In genomic region chr3:109224333-109224732, GRCh38 we compare ENCODE assay signal across 9 cellular contexts.
DNase-seq lines count a peak whose midpoint lies in the region; ATAC-seq and TF ChIP-seq lines count a peak whose summit lies in the region.
"Had no signal": no experiment of that assay in that cellular context is flagged by ENCODE, and none has a peak within 500 bp of the region (broad histone marks: within the 10 kb centered on the region; RNA-seq: fewer than 3 reads in every experiment).

No MANE protein-coding gene starts in this region.

- peak; percentile 28 for DNase-seq in ACHN
- peak; percentile 19 for DNase-seq in ELF-1 (ENCODE audit: low read depth, low spot score)
- peak; percentile 35 for DNase-seq in iPS DF 19.7 (ENCODE audit: low read depth, low spot score)
- DNase-seq in activated effector memory CD4-positive, alpha-beta T cell treated with Interleukin-2 at 50 U/mL for 16 hours = no peak
- DNase-seq in germinal center (ENCODE audit: low spot score) = no peak
- DNase-seq: activated naive CD8-positive, alpha-beta T cell treated with anti-CD3 and anti-CD28 coated beads, Interleukin-2, amount 10 ng/mL, durations not matched to agents 7 days and 5 days had no signal

- H3K9me3 ChIP-seq in OCI-LY1 (ENCODE audit: low read length) = no peaks in the 10 kb centered on the region

- no peak overlapping the region for H3K9ac ChIP-seq in OCI-LY1 (ENCODE audit: low read length)

- in situ Hi-C loops in ACHN (cut with HindIII; ENCODE audit: low pct_ligation_motif_present, low pct_unique_long_range_greater_than_20kb, low sequenced_read_pairs) = no loop called here

- no peaks in the 10 kb centered on the region for H4K20me1 ChIP-seq in OCI-LY1 (ENCODE audit: insufficient read depth, low read length)

- no peak overlapping the region for H3K4me3 ChIP-seq in OCI-LY1 (ENCODE audit: low read depth, low read length, poor library complexity, severe bottlenecking)

- no peak overlapping the region for H3K27ac ChIP-seq in OCI-LY1 (ENCODE audit: low read depth, low read length, poor library complexity, severe bottlenecking)

- H3K4me2 ChIP-seq in OCI-LY1 (ENCODE audit: low read length) = no peak overlapping the region

- H3K9me2 ChIP-seq in OCI-LY1 (ENCODE audit: low read depth, low read length) = no peaks in the 10 kb centered on the region

- no peaks in the 10 kb centered on the region for H3K36me3 ChIP-seq in OCI-LY1 (ENCODE audit: insufficient read depth, low read length)

- no peaks in the 10 kb centered on the region for H3K4me1 ChIP-seq in OCI-LY1 (ENCODE audit: insufficient read depth, low read length, severe bottlenecking)

- H3K27me3 ChIP-seq in OCI-LY1 (ENCODE audit: insufficient read depth, low read length) = no peaks in the 10 kb centered on the region

- peak; percentile 65 for TF ChIP-seq CTCF in OCI-LY1 (IDR thresholded peaks at IDR 0.05; ENCODE audit: low read length)

- ATAC-seq in GM21515 (IDR thresholded peaks at IDR 0.05; ENCODE audit: unreplicated experiment) (no peak), GM21529 (IDR thresholded peaks at IDR 0.05; ENCODE audit: unreplicated experiment) (no peak)

- H3F3A ChIP-seq in OCI-LY1 (ENCODE audit: insufficient read depth, low read length) = no peaks in the 10 kb centered on the region

- no peak overlapping the region for H2AFZ ChIP-seq in OCI-LY1 (ENCODE audit: low read length)

- no peaks in the 10 kb centered on the region for H3K79me2 ChIP-seq in OCI-LY1 (ENCODE audit: insufficient read depth, low read length)

Comparison
In these comparisons a context has a peak if more than half of its experiments do, and no peak if none do; other contexts are left out.
1. DNase-seq: peak in ACHN (single experiment), ELF-1 (single experiment) and iPS DF 19.7 (single experiment); none in activated effector memory CD4-positive, alpha-beta T cell treated with Interleukin-2 at 50 U/mL for 16 hours (single experiment) and germinal center (single experiment).